Comparison of ENCODE assay signal across 8 cellular contexts in the genomic region with DNA sequence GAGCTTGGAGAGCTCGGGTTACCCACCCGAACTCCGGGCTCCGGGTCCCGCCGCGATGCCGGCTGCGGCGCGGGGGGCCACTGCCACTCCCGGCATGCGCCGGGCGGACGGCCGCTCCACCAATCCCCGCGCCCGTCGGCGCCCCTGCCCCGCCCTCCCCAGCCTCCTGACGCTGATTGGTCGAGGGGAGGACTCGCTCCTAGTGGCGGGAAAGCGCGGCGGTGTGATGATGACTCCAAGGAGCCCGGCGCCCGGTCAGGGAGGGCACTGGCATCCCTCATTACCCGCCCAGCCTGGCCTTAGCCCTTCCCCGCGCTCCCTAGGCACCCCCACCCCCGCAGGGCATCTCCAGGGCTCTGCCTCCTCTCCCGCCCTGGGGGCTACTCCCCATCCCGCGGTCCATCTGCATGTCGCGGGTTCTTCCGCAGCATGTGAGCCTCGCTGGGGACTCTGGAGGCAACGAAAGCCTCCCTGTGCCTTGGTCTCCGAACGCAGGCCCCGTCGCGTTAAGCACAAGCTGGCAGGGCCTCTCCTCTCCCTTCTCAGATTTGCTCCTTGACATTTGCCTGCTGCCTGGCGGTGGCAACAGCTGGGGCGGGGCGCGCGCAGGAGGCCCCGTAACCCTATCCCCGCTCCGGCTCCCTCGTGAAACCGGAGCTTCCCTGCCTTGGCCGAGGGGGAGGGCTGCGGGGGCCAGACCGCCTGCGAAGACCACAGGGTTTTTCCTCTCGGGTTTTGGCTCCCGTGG. TPM values are rescaled to one million over a fixed set of nuclear protein-coding genes. Genes with fewer than 3 reads are reported as not detected.
A peak's percentile ranks its signal among the peaks of the same experiment; 100 is the strongest.
DNase-seq lines count a peak whose midpoint lies in the region; ATAC-seq, FAIRE-seq and TF ChIP-seq lines count a peak whose summit lies in the region.

No MANE protein-coding gene starts in this region.

- H3K27ac Mint-ChIP-seq in CD8-positive, alpha-beta memory T cell: peak overlapping the region in 3 of 8 donors; percentile 33 to 55 (median 45)

- H2BK120ac ChIP-seq in H1 (replicated peaks; ENCODE audit: low read depth, low read length): no peak overlapping the region

- POLR2A ChIA-PET in CD8-positive, alpha-beta memory T cell (lab: Charles Lee): interaction anchor here (0.5 to 1.0 kb wide), 3 partner anchors 17 to 58 kb away, joined by 3 to 15 read pairs (median 4); a partner anchor contains a TSS
- POLR2A ChIA-PET in H1 (lab: Charles Lee; ENCODE audit: partially characterized antibody): interaction anchor here (0.7 to 13.3 kb wide), 18 partner anchors 9 to 94 kb away, joined by 3 to 164 read pairs (median 6); a partner anchor contains a TSS

- peak overlapping the region; percentile 70 for H3K4ac ChIP-seq in H1 (replicated peaks; ENCODE audit: insufficient read length, low read depth, low read length)

- H3K14ac ChIP-seq in H1 (ENCODE audit: insufficient read length): no peak overlapping the region

- H3K36me3 ChIP-seq in CD8-positive, alpha-beta memory T cell (ENCODE audit: insufficient read depth, low read length): no peaks in the 10 kb centered on the region
- H3K36me3 ChIP-seq in H1 (ENCODE audit: control insufficient read depth in 2 of 4, insufficient read depth in 4 of 4, low read length in 3 of 4) (no peaks in the 10 kb centered on the region), mesodermal cell (ENCODE audit: control insufficient read depth, insufficient read depth, low read length) (peaks cover 3% of the 10 kb centered on the region)

- no peaks in the 10 kb centered on the region for H3K9me3 ChIP-seq in CD8-positive, alpha-beta memory T cell (ENCODE audit: low read length)
- H3K9me3 ChIP-seq in H1 (ENCODE audit: insufficient read depth in 2 of 2, low read depth in 1 of 2, low read length in 1 of 2): no peaks in the 10 kb centered on the region
- no peaks in the 10 kb centered on the region for H3K9me3 ChIP-seq in mesodermal cell (ENCODE audit: control insufficient read depth, low read length)

- H3K9ac ChIP-seq in H1 (replicated peaks in 1 of 4; ENCODE audit: extremely low read depth in 1 of 4, low read depth in 3 of 4, low read length in 3 of 4): peak overlapping the region in 3 of 4 experiments; percentile 69 to 74 (median 74); a peak in 6 of 7 replicates

- H3K79me2 ChIP-seq in H1 (ENCODE audit: control insufficient read depth in 1 of 2, insufficient read depth in 2 of 2, low read length in 2 of 2): no peaks in the 10 kb centered on the region

- no peak for TF ChIP-seq RAD21 in H1 (IDR thresholded peaks at IDR 0.05 in 1 of 2, conservative IDR thresholded peaks at IDR 0.05 in 1 of 2; ENCODE audit: low read depth in 2 of 2, low read length in 2 of 2)

- peak overlapping the region; percentile 17 for H4K5ac ChIP-seq in H1 (ENCODE audit: insufficient read length, low read depth, low read length)

- H2AK5ac ChIP-seq in H1 (ENCODE audit: low read depth, low read length): no peak overlapping the region

- peak overlapping the region; percentile 20; the same call in 1 of the 2 replicates for H2AFZ ChIP-seq in H1 (ENCODE audit: low read length)

- H3K27me3 ChIP-seq in CD8-positive, alpha-beta memory T cell (ENCODE audit: insufficient read depth, low read length, poor library complexity, severe bottlenecking): no peaks in the 10 kb centered on the region
- peaks cover 0 to 8% (median 7%) of the 10 kb centered on the region in 4 experiments; a peak in 2 of 7 replicates for H3K27me3 ChIP-seq in H1 (replicated peaks in 1 of 4; ENCODE audit: control insufficient read depth in 3 of 4, extremely low read depth in 1 of 4, insufficient read depth in 3 of 4, low read length in 3 of 4)

- peak overlapping the region; percentile 67 for H3K56ac ChIP-seq in H1 (replicated peaks; ENCODE audit: insufficient read length, low read depth, low read length)

- H3K18ac ChIP-seq in H1 (ENCODE audit: extremely low read depth, low read length): peak overlapping the region; percentile 97

- CTCF ChIA-PET in CD8-positive, alpha-beta memory T cell (lab: Charles Lee): interaction anchor here (1.8 kb wide), 1 partner anchor 65 kb away, joined by 10 read pairs; no protein-coding TSS in a partner anchor
- CTCF ChIA-PET in H1 (lab: Charles Lee; ENCODE audit: partially characterized antibody): interaction anchor here (0.9 to 2.7 kb wide), 4 partner anchors 32 to 64 kb away, joined by 3 to 18 read pairs (median 4); no protein-coding TSS in a partner anchor

- no peak for TF ChIP-seq CTCF in H1 (IDR thresholded peaks at IDR 0.05; ENCODE audit: control extremely low read depth in 1 of 3, insufficient read depth in 1 of 3, low read depth in 1 of 3, low read length in 3 of 3)

- WGBS in H1 (ENCODE audit: extremely low coverage in 1 of 2, insufficient coverage in 1 of 2, insufficient read length in 1 of 2, insufficient replicate concordance in 2 of 2, low coverage in 1 of 2, low lambda C conversion rate in 2 of 2, missing lambda C conversion rate in 1 of 2), 2 experiments: 2% methylated on average over 47 of the region's 66 CpGs; no CpG with 5 or more reads in 1 of the 2 experiments
- WGBS in mesodermal cell (ENCODE audit: insufficient coverage in 2 of 2), 2 experiments: 2% methylated on average over 53 to 56 of the region's 66 CpGs

- peak in 1 of 2 experiments; percentile 46; a peak in 1 of 3 replicates for TF ChIP-seq POLR2A in H1 (IDR thresholded peaks at IDR 0.05; ENCODE audit: control extremely low read depth in 1 of 2, low read depth in 2 of 2, low read length in 2 of 2)

- FAIRE-seq in HTR-8/SVneo (lab: Jason Lieb, UNC) (no peak), H1 (lab: Jason Lieb, UNC) (no peak)

- no peak for TF ChIP-seq EP300 in H1 (IDR thresholded peaks at IDR 0.05; ENCODE audit: borderline replicate concordance in 1 of 2, low read depth in 2 of 2, low read length in 2 of 2)

- peak overlapping the region; percentile 93 for H4K91ac ChIP-seq in H1 (replicated peaks; ENCODE audit: insufficient read length, low read length)

- peak overlapping the region; percentile 97; the same call in 1 of the 2 replicates for H4K8ac ChIP-seq in H1 (ENCODE audit: extremely low read depth, insufficient read depth, low read length)

- no peaks in the 10 kb centered on the region for H3K9me3 Mint-ChIP-seq in CD8-positive, alpha-beta memory T cell

- peaks cover 12 to 18% (median 14%) of the 10 kb centered on the region in 3 donors for H3K4me1 Mint-ChIP-seq in CD8-positive, alpha-beta memory T cell

- H3K4me3 Mint-ChIP-seq in CD8-positive, alpha-beta memory T cell: peak overlapping the region; percentile 85 to 95 (median 87)

- peak overlapping the region; percentile 87 for H3K4me3 ChIP-seq in CD8-positive, alpha-beta memory T cell (ENCODE audit: low read length)
- H3K4me3 ChIP-seq in H1 (ENCODE audit: extremely low read depth in 1 of 4, insufficient read depth in 2 of 4, low read depth in 3 of 4, low read length in 4 of 4) (peak overlapping the region; percentile 61 to 78 (median 68)), mesodermal cell (ENCODE audit: extremely low read depth, insufficient read depth, low read length, poor library complexity, severe bottlenecking) (peak overlapping the region; percentile 62)

- peaks cover 2% of the 10 kb centered on the region in 2 experiments for H4K20me1 ChIP-seq in H1 (replicated peaks in 1 of 2; ENCODE audit: control insufficient read depth in 1 of 2, insufficient read depth in 2 of 2, low read length in 2 of 2)

- H2BK20ac ChIP-seq in H1 (ENCODE audit: low read length): peak overlapping the region; percentile 48; the same call in 1 of the 2 replicates

- peak overlapping the region; percentile 61 for H3K27ac ChIP-seq in CD8-positive, alpha-beta memory T cell (ENCODE audit: low read depth, low read length)
- peak overlapping the region; percentile 59; the same call in 1 of the 2 replicates for H3K27ac ChIP-seq in H1 (ENCODE audit: low read depth, low read length)
- peak overlapping the region; percentile 29 for H3K27ac ChIP-seq in mesodermal cell (ENCODE audit: low read depth, low read length, severe bottlenecking)

- H3K23me2 ChIP-seq in H1 (ENCODE audit: low read depth, low read length): peaks cover 13% of the 10 kb centered on the region

- no peaks in the 10 kb centered on the region; the same call in none of the 2 replicates for H3K79me1 ChIP-seq in H1 (ENCODE audit: low read depth, low read length)

- H3K27me3 Mint-ChIP-seq in CD8-positive, alpha-beta memory T cell: peaks cover 0 to 2% of the 10 kb centered on the region in 2 donors

- peak; percentile 75 to 92 (median 83) for DNase-seq in CD8-positive, alpha-beta memory T cell
- DNase-seq in HTR-8/SVneo (ENCODE audit: insufficient read length, low spot score) (peak; percentile 95), NK-92 (lab: John Stamatoyannopoulos, UW; ENCODE audit: unreplicated experiment) (peak; percentile 46), H1 (ENCODE audit: low read depth in 1 of 2, low spot score in 2 of 2) (peak; percentile 67 to 89)
- DNase-seq in activated CD8-positive, alpha-beta memory T cell treated with anti-CD3 and anti-CD28 coated beads for 4 hours (ENCODE audit: low read depth in 2 of 2): peak; percentile 76 to 80
- DNase-seq in stimulated activated CD8-positive, alpha-beta memory T cell treated with anti-CD3 and anti-CD28 coated beads, Interleukin-12 subunit alpha, Interleukin-12 subunit beta, amount 100 ng/mL, for 24 hours (ENCODE audit: extremely low read depth): peak; percentile 82

- no peak overlapping the region for H3K23ac ChIP-seq in H1 (ENCODE audit: insufficient read length)

- peak overlapping the region; percentile 71; the same call in 1 of the 2 replicates for H2BK5ac ChIP-seq in H1 (ENCODE audit: low read depth, low read length)

- ATAC-seq in GM19468 (IDR thresholded peaks at IDR 0.05; ENCODE audit: extremely low read depth, unreplicated experiment): peak; percentile 48

- H3K36me3 Mint-ChIP-seq in CD8-positive, alpha-beta memory T cell: peaks cover 0 to 2% (median 0%) of the 10 kb centered on the region in 3 donors

- H2BK15ac ChIP-seq in H1 (ENCODE audit: low read length): peak overlapping the region; percentile 72; the same call in 1 of the 2 replicates

- H3K4me2 ChIP-seq in H1 (ENCODE audit: insufficient read depth in 1 of 2, low read depth in 2 of 2, low read length in 2 of 2): peak overlapping the region; percentile 78 to 84

- peaks cover 14% of the 10 kb centered on the region for H3K4me1 ChIP-seq in CD8-positive, alpha-beta memory T cell (ENCODE audit: insufficient read depth, low read length)
- H3K4me1 ChIP-seq in H1 (replicated peaks in 1 of 4; ENCODE audit: control insufficient read depth in 3 of 4, insufficient read depth in 4 of 4, low read length in 3 of 4): peaks cover 0 to 41% (median 30%) of the 10 kb centered on the region in 4 experiments; a peak in 6 of 7 replicates
- peaks cover 19% of the 10 kb centered on the region for H3K4me1 ChIP-seq in mesodermal cell (ENCODE audit: control insufficient read depth, insufficient read depth, low read length, poor library complexity, severe bottlenecking)

- H2BK12ac ChIP-seq in H1 (ENCODE audit: low read depth, low read length): peak overlapping the region; percentile 98; the same call in 1 of the 2 replicates

RNA-seq across cellular contexts. Expression of a gene that starts 1.7 kb away (rescaled TPM):
- 1 to 10 TPM; 1.9 to 2.1 TPM for total RNA-seq in CD8-positive, alpha-beta memory T cell
- not detected for polyA plus RNA-seq in CD8-positive, alpha-beta memory T cell
- 2.4 and 3.0 TPM in 2 replicates for total RNA-seq in H1 (2021; fragmentation: NEBNext Ultra II Directional; extraction: Animal tissue kit (Norgen Biotek cat#: 25700))
- 1.7 and 3.1 TPM in 2 replicates for polyA plus RNA-seq in H1 (2011; rRNA removed)
- 1.9 TPM for polyA plus RNA-seq in H1 (2011; cell fraction: cytosol; rRNA removed)
- 10.5 TPM for polyA plus RNA-seq in H1 (2011; cell fraction: nucleus; rRNA removed)
- polyA plus RNA-seq in H1 (2012, experiment 1 of 2): 4.4 to 10.5 TPM (median 6.1 TPM) in 4 replicates
- 1.4 TPM for polyA plus RNA-seq in H1 (2012, experiment 2 of 2)
- 2.6 TPM for polyA plus RNA-seq in H1 (2013, experiment 1 of 2)
- polyA plus RNA-seq in H1 (2013, experiment 2 of 2): 1.5 TPM
- polyA minus RNA-seq in H1 (2011; rRNA and poly(A)+ RNA removed): 1.3 and 2.0 TPM in 2 replicates
- 1.4 TPM for polyA minus RNA-seq in H1 (2011; cell fraction: cytosol; rRNA and poly(A)+ RNA removed)
- 14.5 TPM for polyA minus RNA-seq in H1 (2011; cell fraction: nucleus; rRNA and poly(A)+ RNA removed)
- polyA plus RNA-seq in mesodermal cell (2013, experiment 1 of 2): 2.7 TPM
- 2.0 TPM for polyA plus RNA-seq in mesodermal cell (2013, experiment 2 of 2)

RNA-seq across cellular contexts. Expression of a gene that starts 16.4 kb away (rescaled TPM):
- 10 to 100 TPM; 39.6 to 44.7 TPM for total RNA-seq in CD8-positive, alpha-beta memory T cell
- 3.5 TPM for polyA plus RNA-seq in CD8-positive, alpha-beta memory T cell
- 38.5 and 39.7 TPM in 2 replicates for total RNA-seq in H1 (2021; fragmentation: NEBNext Ultra II Directional; extraction: Animal tissue kit (Norgen Biotek cat#: 25700))
- 32.0 and 57.5 TPM in 2 replicates for polyA plus RNA-seq in H1 (2011; rRNA removed)
- polyA plus RNA-seq in H1 (2011; cell fraction: cytosol; rRNA removed): 30.7 TPM
- polyA plus RNA-seq in H1 (2011; cell fraction: nucleus; rRNA removed): 219 TPM
- 40.1 to 43.9 TPM (median 40.4 TPM) in 4 replicates for polyA plus RNA-seq in H1 (2012, experiment 1 of 2)
- polyA plus RNA-seq in H1 (2012, experiment 2 of 2): 32.3 TPM
- polyA plus RNA-seq in H1 (2013, experiment 1 of 2): 30.1 TPM
- polyA plus RNA-seq in H1 (2013, experiment 2 of 2): 29.1 TPM
- polyA minus RNA-seq in H1 (2011; rRNA and poly(A)+ RNA removed): 9.2 and 13.9 TPM in 2 replicates
- polyA minus RNA-seq in H1 (2011; cell fraction: cytosol; rRNA and poly(A)+ RNA removed): 18.1 TPM
- polyA minus RNA-seq in H1 (2011; cell fraction: nucleus; rRNA and poly(A)+ RNA removed): 21.9 TPM
- polyA plus RNA-seq in mesodermal cell (2013, experiment 1 of 2): 36.8 TPM
- polyA plus RNA-seq in mesodermal cell (2013, experiment 2 of 2): 27.8 TPM

RNA-seq across cellular contexts. Expression of a gene that starts 33.9 kb away (rescaled TPM):
- 100 to 1,000 TPM; 320 to 347 TPM for total RNA-seq in CD8-positive, alpha-beta memory T cell
- 146 TPM for polyA plus RNA-seq in CD8-positive, alpha-beta memory T cell
- 243 and 249 TPM in 2 replicates for total RNA-seq in H1 (2021; fragmentation: NEBNext Ultra II Directional; extraction: Animal tissue kit (Norgen Biotek cat#: 25700))
- 216 and 283 TPM in 2 replicates for polyA plus RNA-seq in H1 (2011; rRNA removed)
- polyA plus RNA-seq in H1 (2011; cell fraction: cytosol; rRNA removed): 216 TPM
- polyA plus RNA-seq in H1 (2011; cell fraction: nucleus; rRNA removed): 375 TPM
- 252 to 300 TPM (median 277 TPM) in 4 replicates for polyA plus RNA-seq in H1 (2012, experiment 1 of 2)
- 261 TPM for polyA plus RNA-seq in H1 (2012, experiment 2 of 2)
- polyA plus RNA-seq in H1 (2013, experiment 1 of 2): 233 TPM
- 250 TPM for polyA plus RNA-seq in H1 (2013, experiment 2 of 2)
- polyA minus RNA-seq in H1 (2011; rRNA and poly(A)+ RNA removed): 76.3 and 102 TPM in 2 replicates
- polyA minus RNA-seq in H1 (2011; cell fraction: cytosol; rRNA and poly(A)+ RNA removed): 74.2 TPM
- 65.9 TPM for polyA minus RNA-seq in H1 (2011; cell fraction: nucleus; rRNA and poly(A)+ RNA removed)
- polyA plus RNA-seq in mesodermal cell (2013, experiment 1 of 2): 119 TPM
- polyA plus RNA-seq in mesodermal cell (2013, experiment 2 of 2): 109 TPM

RNA-seq across cellular contexts. Expression of a gene that starts 45.0 kb away (rescaled TPM):
- total RNA-seq in CD8-positive, alpha-beta memory T cell: 10 to 100 TPM; 20.8 to 21.7 TPM
- polyA plus RNA-seq in CD8-positive, alpha-beta memory T cell: 6.6 TPM
- 13.3 and 14.9 TPM in 2 replicates for total RNA-seq in H1 (2021; fragmentation: NEBNext Ultra II Directional; extraction: Animal tissue kit (Norgen Biotek cat#: 25700))
- polyA plus RNA-seq in H1 (2011; rRNA removed): 10.4 and 13.2 TPM in 2 replicates
- 21.1 TPM for polyA plus RNA-seq in H1 (2011; cell fraction: cytosol; rRNA removed)
- 27.3 TPM for polyA plus RNA-seq in H1 (2011; cell fraction: nucleus; rRNA removed)
- 13.5 to 16.6 TPM (median 15.7 TPM) in 4 replicates for polyA plus RNA-seq in H1 (2012, experiment 1 of 2)
- polyA plus RNA-seq in H1 (2012, experiment 2 of 2): 10.2 TPM
- polyA plus RNA-seq in H1 (2013, experiment 1 of 2): 8.9 TPM
- polyA plus RNA-seq in H1 (2013, experiment 2 of 2): 8.0 TPM
- polyA minus RNA-seq in H1 (2011; rRNA and poly(A)+ RNA removed): 3.9 and 4.0 TPM in 2 replicates
- polyA minus RNA-seq in H1 (2011; cell fraction: cytosol; rRNA and poly(A)+ RNA removed): 9.5 TPM
- polyA minus RNA-seq in H1 (2011; cell fraction: nucleus; rRNA and poly(A)+ RNA removed): 13.0 TPM
- polyA plus RNA-seq in mesodermal cell (2013, experiment 1 of 2): 7.3 TPM
- 7.3 TPM for polyA plus RNA-seq in mesodermal cell (2013, experiment 2 of 2)

RNA-seq across cellular contexts. Expression of a gene that starts 51.8 kb away (rescaled TPM):
- not detected for total RNA-seq in CD8-positive, alpha-beta memory T cell
- polyA plus RNA-seq in CD8-positive, alpha-beta memory T cell: not detected
- total RNA-seq in H1 (2021; fragmentation: NEBNext Ultra II Directional; extraction: Animal tissue kit (Norgen Biotek cat#: 25700)): 0.21 and 0.65 TPM in 2 replicates
- 0.57 and 2.3 TPM in 2 replicates for polyA plus RNA-seq in H1 (2011; rRNA removed)
- 1.8 TPM for polyA plus RNA-seq in H1 (2011; cell fraction: cytosol; rRNA removed)
- polyA plus RNA-seq in H1 (2011; cell fraction: nucleus; rRNA removed): 1.0 TPM
- polyA plus RNA-seq in H1 (2012, experiment 1 of 2): 0.53 to 0.73 TPM (median 0.65 TPM) in 4 replicates
- polyA plus RNA-seq in H1 (2012, experiment 2 of 2): 0.16 TPM
- 1.1 TPM for polyA plus RNA-seq in H1 (2013, experiment 1 of 2)
- polyA plus RNA-seq in H1 (2013, experiment 2 of 2): 1.6 TPM
- polyA minus RNA-seq in H1 (2011; rRNA and poly(A)+ RNA removed): 0.28 TPM in 1 of 2 replicates, not detected in the other
- polyA minus RNA-seq in H1 (2011; cell fraction: cytosol; rRNA and poly(A)+ RNA removed): not detected
- 1.1 TPM for polyA minus RNA-seq in H1 (2011; cell fraction: nucleus; rRNA and poly(A)+ RNA removed)
- not detected for polyA plus RNA-seq in mesodermal cell (2013, experiment 1 of 2)
- not detected for polyA plus RNA-seq in mesodermal cell (2013, experiment 2 of 2)

Comparison
In these comparisons a context has a peak if more than half of its experiments do, and no peak if none do; other contexts are left out.
1. Peak in every context shown above with its lines: DNase-seq, ATAC-seq, H3K4me3 ChIP-seq and H3K27ac ChIP-seq.